ENCODE assay signal across 1 cellular context in the genomic region with DNA sequence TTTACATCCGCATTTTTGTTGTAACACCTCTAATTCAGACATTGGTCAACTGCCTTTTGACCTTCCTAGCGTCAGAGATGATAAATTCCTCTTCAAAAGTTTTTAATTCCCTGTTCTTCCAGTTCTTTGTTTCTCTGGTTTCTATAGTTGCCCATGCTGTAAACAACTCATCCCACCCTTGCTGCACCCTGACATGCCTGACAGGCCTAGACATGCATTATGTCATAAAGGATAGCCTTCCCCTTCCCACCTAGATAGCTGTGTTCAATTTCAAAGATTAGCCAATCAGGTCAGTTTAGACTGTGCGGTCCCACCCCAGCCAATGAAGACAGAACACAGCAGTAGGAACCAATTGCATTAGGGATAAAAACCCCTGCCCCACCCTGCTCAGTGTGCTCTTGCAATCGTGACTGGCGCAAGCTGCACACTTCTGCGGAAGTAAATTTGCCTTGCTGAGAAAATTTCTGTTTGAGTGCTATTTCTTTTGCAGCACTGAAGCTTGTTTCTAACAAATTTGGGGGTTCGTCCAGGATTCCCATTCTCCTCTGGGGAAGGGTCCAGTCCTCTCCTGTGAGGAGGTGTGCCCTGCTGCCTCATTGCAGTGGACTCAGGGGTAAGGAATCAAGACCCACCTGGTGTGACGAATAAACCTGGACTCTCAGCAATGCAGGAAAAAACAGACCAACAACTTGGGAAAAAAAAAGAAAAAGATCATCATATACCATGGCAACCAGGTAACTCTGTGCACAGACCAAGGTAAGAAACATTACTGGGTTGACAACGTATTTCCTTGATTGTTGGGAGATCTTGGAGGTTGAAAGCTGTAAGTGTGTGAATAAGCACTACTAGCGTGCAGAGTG.
TF ChIP-seq lines count a peak whose summit lies in the region.

No MANE protein-coding gene starts in this region.

TF ChIP-seq in K562, 482 proteins besides CTCF, POLR2A, EP300 and RAD21:
- TF ChIP-seq XRCC3 (IDR thresholded peaks at IDR 0.05), result peak; percentile 66; the same call in 1 of the 2 replicates
- TF ChIP-seq CBX3 (IDR thresholded peaks at IDR 0.05; ENCODE audit: borderline replicate concordance in 1 of 2, low read length in 2 of 2), result peak in 1 of 2 experiments; percentile 95; a peak in 2 of 3 replicates
- peak; percentile 89 for TF ChIP-seq CBX5 (IDR thresholded peaks at IDR 0.05; ENCODE audit: borderline replicate concordance, low read depth)
- 0 out of 2 replicates have a peak, but pooled peaks have one; percentile 56 for TF ChIP-seq ZNF561 (CRISPR knock-in tag; conservative IDR thresholded peaks at IDR 0.05)
- TF ChIP-seq SMC3 (conservative IDR thresholded peaks at IDR 0.05; ENCODE audit: insufficient read depth, low read depth, low read length), result no peak
- peak in 1 of 2 experiments; percentile 51; a peak in 1 of 4 replicates for TF ChIP-seq TRIM24 (IDR thresholded peaks at IDR 0.05)
- TF ChIP-seq, protein P1, sequence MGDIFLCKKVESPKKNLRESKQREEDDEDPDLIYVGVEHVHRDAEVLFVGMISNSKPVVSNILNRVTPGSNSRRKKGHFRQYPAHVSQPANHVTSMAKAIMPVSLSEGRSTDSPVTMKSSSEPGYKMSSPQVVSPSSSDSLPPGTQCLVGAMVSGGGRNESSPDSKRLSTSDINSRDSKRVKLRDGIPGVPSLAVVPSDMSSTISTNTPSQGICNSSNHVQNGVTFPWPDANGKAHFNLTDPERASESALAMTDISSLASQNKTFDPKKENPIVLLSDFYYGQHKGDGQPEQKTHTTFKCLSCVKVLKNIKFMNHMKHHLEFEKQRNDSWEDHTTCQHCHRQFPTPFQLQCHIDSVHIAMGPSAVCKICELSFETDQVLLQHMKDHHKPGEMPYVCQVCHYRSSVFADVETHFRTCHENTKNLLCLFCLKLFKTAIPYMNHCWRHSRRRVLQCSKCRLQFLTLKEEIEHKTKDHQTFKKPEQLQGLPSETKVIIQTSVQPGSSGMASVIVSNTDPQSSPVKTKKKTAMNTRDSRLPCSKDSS (IDR thresholded peaks at IDR 0.05; ENCODE audit: low read depth, partially characterized antibody), result peak; percentile 86
- peak; percentile 91 for TF ChIP-seq TRIM28 (IDR thresholded peaks at IDR 0.05)
- TF ChIP-seq MEF2D (tag; conservative IDR thresholded peaks at IDR 0.05; ENCODE audit: low read depth), result no peak
- peak; percentile 68; the same call in 1 of the 2 replicates for TF ChIP-seq CBX1 (IDR thresholded peaks at IDR 0.05; ENCODE audit: low read depth)
